ENCODE assay signal across 8 cellular contexts in genomic region chr17:52383493-52384100, GRCh38.
DNase-seq lines count a peak whose midpoint lies in the region; ATAC-seq and TF ChIP-seq lines count a peak whose summit lies in the region.

No MANE protein-coding gene starts in this region.

- no peak overlapping the region for H3K27ac ChIP-seq in right atrium auricular region
- H3K27ac ChIP-seq in dorsolateral prefrontal cortex = no peak overlapping the region

- H3K4me1 Mint-ChIP-seq in activated CD8-positive, alpha-beta memory T cell treated with anti-CD3 and anti-CD28 coated beads, Interleukin-2, amount 10 ng/mL, durations not matched to agents 7 days and 5 days = no peaks in the 10 kb centered on the region

- H3K36me3 ChIP-seq in right atrium auricular region (no peaks in the 10 kb centered on the region), mucosa of descending colon (ENCODE audit: low read depth) (no peaks in the 10 kb centered on the region)

- no peaks in the 10 kb centered on the region for H3K36me3 Mint-ChIP-seq in activated CD8-positive, alpha-beta memory T cell treated with anti-CD3 and anti-CD28 coated beads, Interleukin-2, amount 10 ng/mL, durations not matched to agents 7 days and 5 days

- CTCF ChIA-PET in activated CD8-positive, alpha-beta memory T cell treated with anti-CD3 and anti-CD28 coated beads, Interleukin-2, amount 10 ng/mL, durations not matched to agents 7 days and 5 days (lab: Charles Lee) = no interaction called here

- no peaks in the 10 kb centered on the region for H3K27me3 Mint-ChIP-seq in activated CD8-positive, alpha-beta memory T cell treated with anti-CD3 and anti-CD28 coated beads, Interleukin-2, amount 10 ng/mL, durations not matched to agents 7 days and 5 days

- DNase-seq in Right ventricle myocardium superior = no peak
- DNase-seq in right atrium auricular region (ENCODE audit: low spot score) = no peak
- peak; percentile 85 for DNase-seq in HT-29 (ENCODE audit: low spot score)
- peak; percentile 85 for DNase-seq in OCI-M1 (lab: John Stamatoyannopoulos, UW)
- peak in 7 of 10 donors; percentile 28 to 78 (median 45) for DNase-seq in dorsolateral prefrontal cortex
- DNase-seq in mucosa of descending colon = peak in 1 of 3 donors; percentile 88
- no peak for DNase-seq in AG08395 (ENCODE audit: low spot score)
- DNase-seq in activated CD8-positive, alpha-beta memory T cell treated with anti-CD3 and anti-CD28 coated beads, Interleukin-2, amount 10 ng/mL, durations not matched to agents 7 days and 5 days = no peak

- no peak overlapping the region for H3K27ac Mint-ChIP-seq in activated CD8-positive, alpha-beta memory T cell treated with anti-CD3 and anti-CD28 coated beads, Interleukin-2, amount 10 ng/mL, durations not matched to agents 7 days and 5 days

- H3K9me3 Mint-ChIP-seq in activated CD8-positive, alpha-beta memory T cell treated with anti-CD3 and anti-CD28 coated beads, Interleukin-2, amount 10 ng/mL, durations not matched to agents 7 days and 5 days (ENCODE audit: low read depth) = peaks cover 2% of the 10 kb centered on the region

- no peak overlapping the region for H3K4me3 Mint-ChIP-seq in activated CD8-positive, alpha-beta memory T cell treated with anti-CD3 and anti-CD28 coated beads, Interleukin-2, amount 10 ng/mL, durations not matched to agents 7 days and 5 days

- H3K4me3 ChIP-seq in right atrium auricular region = no peak overlapping the region
- H3K4me3 ChIP-seq in dorsolateral prefrontal cortex = no peak overlapping the region
- no peak overlapping the region for H3K4me3 ChIP-seq in mucosa of descending colon

- peak in 1 of 2 donors; percentile 66 for TF ChIP-seq CTCF in right atrium auricular region (IDR thresholded peaks at IDR 0.05)
- TF ChIP-seq CTCF in dorsolateral prefrontal cortex (IDR thresholded peaks at IDR 0.05 in 54 of 56, conservative IDR thresholded peaks at IDR 0.05 in 2 of 56; ENCODE audit: low read depth in 1 of 56, partially characterized antibody in 56 of 56) = peak; percentile 27 to 86 (median 71)
- no peak for TF ChIP-seq CTCF in mucosa of descending colon (IDR thresholded peaks at IDR 0.05)

- H3K27me3 ChIP-seq in right atrium auricular region = no peaks in the 10 kb centered on the region
- peaks cover 0 to 5% (median 0%) of the 10 kb centered on the region in 45 donors for H3K27me3 ChIP-seq in dorsolateral prefrontal cortex

- no peaks in the 10 kb centered on the region for H3K9me3 ChIP-seq in right atrium auricular region
- H3K9me3 ChIP-seq in mucosa of descending colon = no peaks in the 10 kb centered on the region

- peak; percentile 61 for ATAC-seq in Right ventricle myocardium superior (ENCODE audit: poor library complexity)
- peak; percentile 94 for ATAC-seq in mucosa of descending colon
- ATAC-seq in activated CD8-positive, alpha-beta memory T cell treated with anti-CD3 and anti-CD28 coated beads, Interleukin-2, amount 10 ng/mL, durations not matched to agents 7 days and 5 days = no peak

- intact Hi-C loops in Right ventricle myocardium superior (cut with DNase I) (loop anchor here (10.0 kb wide), 1 partner anchor 59 kb away; no protein-coding TSS in a partner anchor), dorsolateral prefrontal cortex (cut with DNase I) (no loop called here), mucosa of descending colon (cut with DNase I, micrococcal nuclease) (loop anchor here in 1 of 2 donors (5.0 kb wide), 1 partner anchor 94 kb away; no protein-coding TSS in a partner anchor)

- H3K4me1 ChIP-seq in right atrium auricular region = no peaks in the 10 kb centered on the region
- no peaks in the 10 kb centered on the region for H3K4me1 ChIP-seq in mucosa of descending colon (ENCODE audit: low read depth)

Comparison
In these comparisons a context has a peak if more than half of its experiments do, and no peak if none do; other contexts are left out.
1. DNase-seq: peak in HT-29 (single experiment), OCI-M1 (single experiment) and dorsolateral prefrontal cortex (7 of 10); none in Right ventricle myocardium superior (single experiment), right atrium auricular region (single experiment), AG08395 (single experiment) and activated CD8-positive, alpha-beta memory T cell treated with anti-CD3 and anti-CD28 coated beads, Interleukin-2, amount 10 ng/mL, durations not matched to agents 7 days and 5 days (single experiment).